18 cellular contexts compared by ENCODE assay signal in the genomic region with DNA sequence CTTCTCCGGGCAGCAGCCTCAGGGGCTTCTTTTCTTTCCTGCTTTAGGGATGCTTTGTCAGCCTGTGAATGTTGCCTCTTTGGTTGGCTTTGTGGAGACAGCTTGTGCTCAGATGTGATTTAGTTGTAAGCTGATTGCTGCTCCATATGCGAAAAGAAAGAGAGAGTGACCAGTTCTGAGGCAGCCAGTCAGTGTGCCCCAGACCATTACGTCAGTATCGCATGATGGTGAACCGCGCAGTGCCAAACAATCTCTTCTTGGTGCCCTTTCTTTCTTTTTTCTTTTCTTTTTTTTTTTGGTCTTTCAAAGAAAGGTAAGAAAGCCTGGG. TPM values are rescaled to one million over a fixed set of nuclear protein-coding genes. Genes with fewer than 3 reads are reported as not detected.
DNase-seq lines count a peak whose midpoint lies in the region; ATAC-seq and TF ChIP-seq lines count a peak whose summit lies in the region.
"Had no signal": no experiment of that assay in that cellular context is flagged by ENCODE, and none has a peak within 500 bp of the region (broad histone marks: within the 10 kb centered on the region; RNA-seq: fewer than 3 reads in every experiment).

No MANE protein-coding gene starts in this region.

- H3K9me3 Mint-ChIP-seq in activated CD8-positive, alpha-beta T cell treated with anti-CD3 and anti-CD28 coated beads for 36 hours: no peaks in the 10 kb centered on the region
- H3K9me3 Mint-ChIP-seq: CD4-positive, alpha-beta memory T cell had no signal

- no peaks in the 10 kb centered on the region for H3K4me1 Mint-ChIP-seq in activated CD8-positive, alpha-beta T cell treated with anti-CD3 and anti-CD28 coated beads for 36 hours (ENCODE audit: low read depth)
- H3K4me1 Mint-ChIP-seq: CD4-positive, alpha-beta memory T cell had no signal

- no peak overlapping the region for H3K27ac Mint-ChIP-seq in activated CD8-positive, alpha-beta T cell treated with anti-CD3 and anti-CD28 coated beads for 36 hours
- H3K27ac Mint-ChIP-seq: CD4-positive, alpha-beta memory T cell had no signal

- H3K4me3 Mint-ChIP-seq in activated CD8-positive, alpha-beta T cell treated with anti-CD3 and anti-CD28 coated beads for 36 hours: no peak overlapping the region
- H3K4me3 Mint-ChIP-seq: CD4-positive, alpha-beta memory T cell had no signal

- ATAC-seq in GM19455 (IDR thresholded peaks at IDR 0.05; ENCODE audit: unreplicated experiment): no peak
- no peak for ATAC-seq in activated CD8-positive, alpha-beta T cell treated with anti-CD3 and anti-CD28 coated beads for 36 hours
- ATAC-seq: psoas muscle had no signal

- POLR2A ChIA-PET in activated CD8-positive, alpha-beta T cell treated with anti-CD3 and anti-CD28 coated beads for 36 hours (lab: Charles Lee): no interaction called here

- DNase-seq in NCI-H345 (lab: John Stamatoyannopoulos, UW) (peak; percentile 45), NCI-H345 treated with DMSO at 0.1 percent for 48 hours (lab: John Stamatoyannopoulos, UW; ENCODE audit: unreplicated experiment) (no peak), caudate nucleus (lab: John Stamatoyannopoulos, UW) (peak in 53 of 61 donors; percentile 1 to 73 (median 39)), inferior parietal cortex (ENCODE audit: extremely low spot score) (peak; percentile 79), superior temporal gyrus (ENCODE audit: extremely low spot score) (peak; percentile 92), NCI-H1048 (lab: John Stamatoyannopoulos, UW) (no peak)
- DNase-seq in activated CD8-positive, alpha-beta T cell treated with anti-CD3 and anti-CD28 coated beads for 36 hours: no peak
- DNase-seq: 8988T; activated gamma-delta T cell treated with Interleukin-2 at 50 U/mL for 16 hours; CD4-positive, alpha-beta memory T cell; GF-D8; KBM-7; NCI-H1105 treated with DMSO at 0.1 percent for 48 hours; psoas muscle had no signal

- H3K36me3 Mint-ChIP-seq in activated CD8-positive, alpha-beta T cell treated with anti-CD3 and anti-CD28 coated beads for 36 hours (ENCODE audit: low read depth): no peaks in the 10 kb centered on the region
- H3K36me3 Mint-ChIP-seq: CD4-positive, alpha-beta memory T cell had no signal

- intact Hi-C loops in activated CD8-positive, alpha-beta T cell treated with anti-CD3 and anti-CD28 coated beads for 36 hours (cut with micrococcal nuclease): no loop called here

- peaks cover 10% of the 10 kb centered on the region for H3K27me3 Mint-ChIP-seq in activated CD8-positive, alpha-beta T cell treated with anti-CD3 and anti-CD28 coated beads for 36 hours

- peak overlapping the region; percentile 41 for H3K27ac ChIP-seq in caudate nucleus (ENCODE audit: low read depth, low read length)
- H3K27ac ChIP-seq: psoas muscle, suprapubic skin had no signal

- CTCF ChIA-PET in activated CD8-positive, alpha-beta T cell treated with anti-CD3 and anti-CD28 coated beads for 36 hours (lab: Charles Lee): no interaction called here

- TF ChIP-seq CTCF in activated CD8-positive, alpha-beta T cell treated with anti-CD3 and anti-CD28 coated beads for 36 hours (IDR thresholded peaks at IDR 0.05): no peak

RNA-seq across cellular contexts. Expression of a gene that starts 44.1 kb away (rescaled TPM):
- under 1 TPM in 1 of 2 experiments, not detected in 1; 0.14 TPM for total RNA-seq in activated CD8-positive, alpha-beta T cell treated with anti-CD3 and anti-CD28 coated beads for 36 hours
- total RNA-seq: CD4-positive, alpha-beta memory T cell; OCI-LY7 had no signal

RNA-seq across cellular contexts. Expression of a gene that starts 53.7 kb away (rescaled TPM):
- not detected for total RNA-seq in activated CD8-positive, alpha-beta T cell treated with anti-CD3 and anti-CD28 coated beads for 36 hours
- total RNA-seq: CD4-positive, alpha-beta memory T cell; glomerular endothelial cell; OCI-LY7 had no signal

Comparison
In these comparisons a context has a peak if more than half of its experiments do, and no peak if none do; other contexts are left out.
1. DNase-seq: peak in NCI-H345 (single experiment), caudate nucleus (53 of 61), inferior parietal cortex (single experiment) and superior temporal gyrus (single experiment); none in NCI-H345 treated with DMSO at 0.1 percent for 48 hours (single experiment), NCI-H1048 (single experiment) and activated CD8-positive, alpha-beta T cell treated with anti-CD3 and anti-CD28 coated beads for 36 hours (single experiment).